16 cellular contexts compared by ENCODE assay signal in the genomic region with DNA sequence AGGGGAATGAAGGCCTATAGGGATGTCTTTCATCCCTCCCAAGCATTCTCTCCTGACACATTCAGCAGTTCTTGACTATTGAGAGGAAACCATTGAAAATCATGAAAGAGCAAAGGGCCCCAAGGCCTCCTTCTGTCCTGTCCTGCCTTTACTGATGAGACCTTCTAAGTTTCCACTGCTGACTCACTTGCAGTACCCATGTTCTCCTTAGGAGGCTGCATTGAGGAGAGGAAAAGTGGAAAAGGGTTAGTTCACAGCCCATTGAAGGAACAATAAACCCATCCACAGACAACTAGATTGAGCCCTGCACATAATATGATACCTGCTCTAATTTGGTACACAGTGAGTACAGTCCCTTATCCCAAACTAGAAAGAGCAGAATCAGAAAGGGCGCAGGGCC.
DNase-seq lines count a peak whose midpoint lies in the region; ATAC-seq, FAIRE-seq and TF ChIP-seq lines count a peak whose summit lies in the region.
"Had no signal": no experiment of that assay in that cellular context is flagged by ENCODE, and none has a peak within 500 bp of the region (broad histone marks: within the 10 kb centered on the region; RNA-seq: fewer than 3 reads in every experiment).

No MANE protein-coding gene starts in this region.

- peak; percentile 46 for ATAC-seq in GM18502 (IDR thresholded peaks at IDR 0.05; ENCODE audit: poor library complexity, unreplicated experiment)
- no peak for ATAC-seq in HG02623 (IDR thresholded peaks at IDR 0.05; ENCODE audit: unreplicated experiment)
- ATAC-seq: heart right ventricle had no signal

- TF ChIP-seq CTCF in bronchial epithelial cell (IDR thresholded peaks at IDR 0.05; ENCODE audit: insufficient read depth, low read length, severe bottlenecking), result peak; percentile 33

- FAIRE-seq in bronchial epithelial cell (lab: Jason Lieb, UNC), result no peak
- no peak for FAIRE-seq in H54 (lab: Jason Lieb, UNC)

- TF ChIP-seq POLR2A in H54 (IDR thresholded peaks at IDR 0.05; ENCODE audit: low read depth, low read length), result no peak

- DNase-seq in ACHN (peak; percentile 5), NAMALWA (ENCODE audit: low spot score) (peak; percentile 12), bronchial epithelial cell (ENCODE audit: low read depth) (peak; percentile 53), activated gamma-delta T cell (lab: John Stamatoyannopoulos, UW) (no peak), NCI-H2227 treated with DMSO at 0.1 percent for 48 hours (lab: John Stamatoyannopoulos, UW) (no peak), H54 (ENCODE audit: insufficient read length, low spot score) (no peak)
- DNase-seq: activated CD4-positive, alpha-beta T cell treated with anti-CD3 and anti-CD28 coated beads, Interleukin-2, amount 10 ng/mL, durations not matched to agents 7 days and 5 days; activated naive CD4-positive, alpha-beta T cell treated with Interleukin-2 at 50 U/mL for 16 hours; heart right ventricle; NCI-H226; sigmoid colon; thyroid gland had no signal

- no peak overlapping the region for H3K4me3 ChIP-seq in bronchial epithelial cell (ENCODE audit: low read depth, low read length)
- H3K4me3 ChIP-seq: BLaER1 treated with 17β-estradiol and CSF1 and Interleukin-3, amounts not matched to agents 10 nM and 100 nM; heart right ventricle; sigmoid colon; SJSA1; thyroid gland had no signal

- no peaks in the 10 kb centered on the region for H3K36me3 ChIP-seq in bronchial epithelial cell (ENCODE audit: control insufficient read depth, insufficient read depth, low read length)
- H3K36me3 ChIP-seq: BLaER1 treated with 17β-estradiol and CSF1 and Interleukin-3, amounts not matched to agents 10 nM and 100 nM; heart right ventricle; sigmoid colon; SJSA1; thyroid gland had no signal

- in situ Hi-C loops in ACHN (cut with HindIII; ENCODE audit: low pct_ligation_motif_present, low pct_unique_long_range_greater_than_20kb, low sequenced_read_pairs), result no loop called here

- no peaks in the 10 kb centered on the region for H3K27me3 ChIP-seq in bronchial epithelial cell (ENCODE audit: control insufficient read depth, insufficient read depth, low read length)
- H3K27me3 ChIP-seq: BLaER1 treated with 17β-estradiol and CSF1 and Interleukin-3, amounts not matched to agents 10 nM and 100 nM; heart right ventricle; sigmoid colon; SJSA1; thyroid gland had no signal

Comparison
In these comparisons a context has a peak if more than half of its experiments do, and no peak if none do; other contexts are left out.
1. DNase-seq: peak in ACHN (single experiment), NAMALWA (single experiment) and bronchial epithelial cell (single experiment); none in activated gamma-delta T cell (single experiment), NCI-H2227 treated with DMSO at 0.1 percent for 48 hours (single experiment) and H54 (single experiment).